ENCODE assay signal across 8 cellular contexts in the genomic region with DNA sequence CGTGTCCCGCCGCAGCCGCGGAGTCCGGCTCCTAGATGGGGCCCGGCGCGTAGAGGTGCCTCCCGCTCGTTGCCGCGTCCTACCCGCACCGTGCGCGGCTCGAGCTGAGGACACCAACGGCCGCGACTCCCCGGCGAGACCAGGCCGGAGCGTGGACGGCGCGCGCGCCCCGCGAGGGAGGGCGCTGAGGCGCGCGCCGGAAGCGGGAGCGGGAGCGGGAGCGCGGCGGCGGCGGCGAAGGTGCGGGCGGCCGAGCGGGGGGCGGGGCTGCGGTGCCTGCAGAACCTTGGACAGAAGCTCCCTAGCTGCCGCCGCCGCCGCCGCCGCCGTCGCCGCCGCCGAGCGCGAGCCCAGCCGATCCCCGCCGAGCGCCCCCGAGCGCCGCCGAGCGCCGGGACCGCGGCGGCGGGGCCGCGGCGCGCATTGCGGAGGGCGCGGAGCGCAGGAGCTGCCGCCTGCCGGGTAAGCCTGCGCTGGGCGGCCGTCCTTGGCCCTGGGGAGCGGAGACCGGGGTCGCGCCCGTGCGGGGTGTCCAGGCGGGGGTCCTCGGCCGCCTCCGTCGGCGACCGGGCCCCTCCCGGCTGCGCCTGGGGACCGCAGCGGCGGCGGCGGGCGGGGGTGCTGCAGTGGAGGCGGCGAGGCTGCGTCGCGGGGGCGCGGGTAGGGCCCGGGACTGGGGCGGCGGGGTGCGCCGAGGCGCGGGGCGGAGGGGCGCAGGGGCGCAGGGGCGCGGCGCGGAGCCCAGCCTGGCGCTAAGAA. TPM values are rescaled to one million over a fixed set of nuclear protein-coding genes. Genes with fewer than 3 reads are reported as not detected.
DNase-seq lines count a peak whose midpoint lies in the region; ATAC-seq and TF ChIP-seq lines count a peak whose summit lies in the region.

CDK5R1 (plus strand) TSS at position 293 of the 759 bp plus-strand sequence. CDS start 628 bp downstream, outside the sequence.

- no peak for TF ChIP-seq CTCF in lower lobe of right lung (IDR thresholded peaks at IDR 0.05)

- peak; percentile 46 for ATAC-seq in HG02885 (IDR thresholded peaks at IDR 0.05; ENCODE audit: poor library complexity, unreplicated experiment)
- ATAC-seq in lower lobe of right lung: peak; percentile 68 to 70

- intact Hi-C loops in lower lobe of right lung (cut with DNase I): no loop called here

- peak within 1 kb of the TSS; percentile 56 to 62 for H3K4me3 ChIP-seq in duodenal mucosa (ENCODE audit: low read depth in 1 of 2, low read length in 2 of 2)
- peak within 1 kb of the TSS; percentile 60 for H3K4me3 ChIP-seq in lower lobe of right lung

- DNase-seq in NCI-H446 treated with DMSO at 0.1 percent for 48 hours (lab: John Stamatoyannopoulos, UW) (peak; percentile 23), NCI-H446 (lab: John Stamatoyannopoulos, UW) (no peak), NCI-H2227 (lab: John Stamatoyannopoulos, UW; ENCODE audit: unreplicated experiment) (peak; percentile 87), lower lobe of right lung (peak; percentile 78)
- peak; percentile 75 for DNase-seq in activated CD4-positive, alpha-beta T cell treated with anti-CD3 and anti-CD28 coated beads, Interleukin-2, amount 50 U/mL, for 1 hour
- DNase-seq in stimulated activated CD4-positive, alpha-beta T cell treated with anti-CD3 and anti-CD28 coated beads, TNF-alpha, amount 100 ng/mL, for 4 hours (ENCODE audit: low read depth in 3 of 3): peak; percentile 40 to 62 (median 41)

- H3K9ac ChIP-seq in duodenal mucosa (ENCODE audit: low read depth in 1 of 2, low read length in 2 of 2): peak within 1 kb of the TSS in 1 of 2 donors; percentile 32

- H3K27me3 ChIP-seq in duodenal mucosa (ENCODE audit: control insufficient read depth in 1 of 2, insufficient read depth in 2 of 2, low read length in 2 of 2): peaks cover 0 to 3% of the 10 kb centered on the region in 2 donors
- no peaks in the 10 kb centered on the region for H3K27me3 ChIP-seq in lower lobe of right lung (ENCODE audit: low read depth)

- H3K27ac ChIP-seq in duodenal mucosa (ENCODE audit: low read depth, low read length): peak within 1 kb of the TSS; percentile 42
- H3K27ac ChIP-seq in lower lobe of right lung: peak within 1 kb of the TSS; percentile 66

- peaks cover 6 to 13% of the 10 kb centered on the region in 2 donors for H3K4me1 ChIP-seq in duodenal mucosa (ENCODE audit: control insufficient read depth in 1 of 2, insufficient read depth in 2 of 2, low read length in 2 of 2)
- peaks cover 34% of the 10 kb centered on the region for H3K4me1 ChIP-seq in lower lobe of right lung

- H3K36me3 ChIP-seq in duodenal mucosa (ENCODE audit: control insufficient read depth in 1 of 2, insufficient read depth in 2 of 2, low read length in 2 of 2): peaks cover 0 to 7% of the 10 kb centered on the region in 2 donors
- peaks cover 5% of the 10 kb centered on the region for H3K36me3 ChIP-seq in lower lobe of right lung

- H3K9me3 ChIP-seq in duodenal mucosa (ENCODE audit: control insufficient read depth in 1 of 2, low read length in 2 of 2): no peaks in the 10 kb centered on the region
- H3K9me3 ChIP-seq in lower lobe of right lung: no peaks in the 10 kb centered on the region

RNA-seq across cellular contexts. Expression of gene CDK5R1, which starts in this region (rescaled TPM):
- 1.3 TPM for total RNA-seq in lower lobe of right lung

Comparison
In these comparisons a context has a peak if more than half of its experiments do, and no peak if none do; other contexts are left out.
1. DNase-seq: peak in NCI-H446 treated with DMSO at 0.1 percent for 48 hours (single experiment), NCI-H2227 (single experiment), activated CD4-positive, alpha-beta T cell treated with anti-CD3 and anti-CD28 coated beads, Interleukin-2, amount 50 U/mL, for 1 hour (single experiment), lower lobe of right lung (single experiment) and stimulated activated CD4-positive, alpha-beta T cell treated with anti-CD3 and anti-CD28 coated beads, TNF-alpha, amount 100 ng/mL, for 4 hours (3 of 3); none in NCI-H446 (0 of 2).